ENCODE assay signal across 17 cellular contexts in the genomic region with DNA sequence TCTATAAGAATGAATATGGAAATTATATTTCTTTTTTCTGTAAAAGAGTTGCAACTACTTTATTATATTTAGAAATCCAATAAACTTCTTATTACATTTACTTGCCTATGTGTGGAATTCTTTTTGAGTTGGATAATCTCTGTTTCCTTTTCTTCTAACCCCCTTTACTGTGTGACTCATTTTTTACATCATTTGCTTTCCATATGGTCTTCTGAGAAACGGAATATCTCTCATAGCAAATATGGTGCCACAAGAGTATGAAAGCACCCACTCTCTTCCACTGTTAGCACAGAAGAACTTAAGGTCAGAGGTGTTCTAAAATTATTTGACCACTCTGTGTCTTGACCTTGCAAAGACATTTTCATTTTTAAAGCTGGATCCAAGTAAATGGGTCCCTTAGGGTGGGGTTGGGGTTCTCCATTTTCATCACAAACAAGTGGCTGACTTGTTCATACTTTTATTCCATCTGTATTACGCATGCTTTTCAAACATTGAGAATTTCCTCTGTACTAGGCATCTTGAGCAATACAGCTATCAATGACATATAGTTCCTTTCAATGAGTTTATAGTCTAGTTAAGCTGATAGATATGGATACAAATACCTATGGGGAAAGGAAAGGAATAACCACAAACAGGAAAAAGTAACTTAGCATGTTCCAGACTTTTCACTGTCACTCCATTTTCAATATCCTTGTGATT.
DNase-seq lines count a peak whose midpoint lies in the region; ATAC-seq and TF ChIP-seq lines count a peak whose summit lies in the region.
"Had no signal": no experiment of that assay in that cellular context is flagged by ENCODE, and none has a peak within 500 bp of the region (broad histone marks: within the 10 kb centered on the region; RNA-seq: fewer than 3 reads in every experiment).

No MANE protein-coding gene starts in this region.

- dilution Hi-C loops in IMR-90 (cut with HindIII; ENCODE audit: low sequenced_read_pairs, unreplicated experiment), result no loop called here

- H3K18ac ChIP-seq in IMR-90 (ENCODE audit: low read depth, low read length), result no peak overlapping the region; the same call in 1 of the 2 replicates

- peaks cover 4% of the 10 kb centered on the region for H3K36me3 ChIP-seq in IMR-90 (ENCODE audit: control insufficient read depth, insufficient read depth, low read length)
- H3K36me3 ChIP-seq: adrenal gland had no signal

- no peak overlapping the region; the same call in 1 of the 2 replicates for H3K4me2 ChIP-seq in IMR-90 (ENCODE audit: low read depth, low read length)
- H3K4me2 ChIP-seq: PC-9 had no signal

- in situ Hi-C loops in IMR-90 (cut with MboI; ENCODE audit: low sequenced_read_pairs), result no loop called here

- WGBS in IMR-90 (ENCODE audit: extremely low coverage in 2 of 2, insufficient read length in 1 of 2), 2 experiments, result no CpG with 5 or more reads among the region's 2 CpGs

- intact Hi-C loops in IMR-90 (cut with micrococcal nuclease), result no loop called here
- intact Hi-C loops in dorsolateral prefrontal cortex (cut with DNase I), result no loop called here

- CTCF ChIA-PET in IMR-90 (lab: Yijun Ruan, JAX), result interaction anchor here (0.6 to 0.8 kb wide), 3 partner anchors 9 to 162 kb away, joined by 5 to 7 read pairs (median 7); no protein-coding TSS in a partner anchor

- H3K23ac ChIP-seq in IMR-90 (ENCODE audit: low read depth, low read length), result no peak overlapping the region

- peaks cover 13 to 19% of the 10 kb centered on the region in 2 experiments for H3K79me1 ChIP-seq in IMR-90 (ENCODE audit: low read depth in 1 of 2, low read length in 2 of 2)

- H2AFZ ChIP-seq in IMR-90 (replicated peaks; ENCODE audit: low read length, poor library complexity), result no peak overlapping the region
- H2AFZ ChIP-seq: PC-9 had no signal

- DNase-seq in AG09309 (ENCODE audit: low read depth) (peak; percentile 38), IMR-90 (peak; percentile 84), cardiac fibroblast (ENCODE audit: low read depth in 2 of 2) (peak; percentile 54 to 79), iris pigment epithelial cell (ENCODE audit: low read depth) (peak; percentile 90), middle frontal gyrus (ENCODE audit: extremely low spot score, low spot score) (no peak), iPS-NIHi11 (ENCODE audit: low spot score) (no peak), dorsolateral prefrontal cortex (no peak)
- DNase-seq: adrenal gland, COR-L47, H7, KG1, NCI-H1105, PC-9, retina, T-helper 9 cell, transverse colon had no signal

- no peak overlapping the region for H2BK5ac ChIP-seq in IMR-90 (ENCODE audit: low read depth, low read length, poor library complexity, severe bottlenecking)

- H4K5ac ChIP-seq in IMR-90 (ENCODE audit: low read depth, low read length), result no peak overlapping the region; the same call in 1 of the 2 replicates

- no peak overlapping the region for H2AK5ac ChIP-seq in IMR-90 (ENCODE audit: low read depth, low read length)

- 0 out of 2 replicates have a peak overlapping the region, but pooled peaks have one; percentile 52 for H3K14ac ChIP-seq in IMR-90 (replicated peaks; ENCODE audit: low read depth, low read length)

- no peak for TF ChIP-seq POLR2A in IMR-90 (IDR thresholded peaks at IDR 0.05; ENCODE audit: low read depth, low read length)

- H3K27ac ChIP-seq in IMR-90 (ENCODE audit: insufficient read depth, low read length) (no peak overlapping the region), dorsolateral prefrontal cortex (no peak overlapping the region)
- H3K27ac ChIP-seq: adrenal gland, PC-9, transverse colon had no signal

- no peak overlapping the region for H4K91ac ChIP-seq in IMR-90 (ENCODE audit: insufficient read depth, low read depth, low read length)

- ATAC-seq in IMR-90 (ENCODE audit: low read depth) (peak; percentile 73), GM18907 (IDR thresholded peaks at IDR 0.05; ENCODE audit: unreplicated experiment) (no peak)

- H3K27me3 ChIP-seq in IMR-90 (ENCODE audit: control insufficient read depth, insufficient read depth, low read length), result no peaks in the 10 kb centered on the region
- no peaks in the 10 kb centered on the region for H3K27me3 ChIP-seq in dorsolateral prefrontal cortex
- H3K27me3 ChIP-seq: adrenal gland, transverse colon had no signal

- TF ChIP-seq CTCF in AG09309 (IDR thresholded peaks at IDR 0.05; ENCODE audit: control insufficient read depth, insufficient read depth, low read depth, low read length, missing control alignments) (no peak), IMR-90 (conservative IDR thresholded peaks at IDR 0.05; ENCODE audit: low read depth, low read length) (no peak), cardiac fibroblast (IDR thresholded peaks at IDR 0.05; ENCODE audit: low read depth, low read length) (no peak), dorsolateral prefrontal cortex (IDR thresholded peaks at IDR 0.05 in 54 of 56, conservative IDR thresholded peaks at IDR 0.05 in 2 of 56; ENCODE audit: low read depth in 1 of 56, partially characterized antibody in 56 of 56) (no peak)

- no peak for TF ChIP-seq RAD21 in IMR-90 (IDR thresholded peaks at IDR 0.05; ENCODE audit: low read length)

- H3K4ac ChIP-seq in IMR-90 (ENCODE audit: low read depth, low read length), result no peak overlapping the region

- BruUV-seq in IMR-90 (replicated peaks; lab: Mats Ljungman, UMichigan), result no TSS peak

- peaks cover 8% of the 10 kb centered on the region; the same call in 1 of the 2 replicates for H3K4me1 ChIP-seq in IMR-90 (ENCODE audit: control insufficient read depth, insufficient read depth, low read length)
- H3K4me1 ChIP-seq: adrenal gland, transverse colon had no signal

- no peaks in the 10 kb centered on the region for H4K20me1 ChIP-seq in IMR-90 (ENCODE audit: insufficient read depth, low read length)

- H3K9me1 ChIP-seq in IMR-90 (ENCODE audit: insufficient read depth, low read length), result peaks cover 3% of the 10 kb centered on the region; the same call in 1 of the 2 replicates

- H2BK20ac ChIP-seq in IMR-90 (ENCODE audit: low read depth, low read length), result no peak overlapping the region

- H3K4me3 ChIP-seq in AG09309 (ENCODE audit: control insufficient read depth, low read depth, low read length) (no peak overlapping the region), IMR-90 (ENCODE audit: insufficient read depth, low read depth, low read length) (no peak overlapping the region), cardiac fibroblast (replicated peaks in 1 of 2; ENCODE audit: low read depth in 2 of 2, low read length in 2 of 2) (no peak overlapping the region), dorsolateral prefrontal cortex (no peak overlapping the region)
- H3K4me3 ChIP-seq: adrenal gland, PC-9, transverse colon had no signal

- H2BK120ac ChIP-seq in IMR-90 (ENCODE audit: low read depth, low read length), result no peak overlapping the region

- POLR2A ChIA-PET in IMR-90 (lab: Charles Lee; ENCODE audit: unreplicated experiment), result no interaction called here

- H3K56ac ChIP-seq in IMR-90 (ENCODE audit: extremely low read depth, insufficient read depth, low read length), result no peak overlapping the region

- H4K8ac ChIP-seq in IMR-90 (ENCODE audit: low read depth in 2 of 2, low read length in 2 of 2), result peak overlapping the region in 1 of 2 experiments; percentile 22; a peak in 1 of 4 replicates

- H3K9ac ChIP-seq in IMR-90 (ENCODE audit: low read depth, low read length), result no peak overlapping the region

- no peak overlapping the region for H2BK15ac ChIP-seq in IMR-90 (ENCODE audit: low read depth, low read length)

- H3K9me3 ChIP-seq in IMR-90 (ENCODE audit: control insufficient read depth, insufficient read depth, low read length), result no peaks in the 10 kb centered on the region
- H3K9me3 ChIP-seq: adrenal gland, transverse colon had no signal

- H2AK9ac ChIP-seq in IMR-90 (replicated peaks; ENCODE audit: low read depth, low read length, poor library complexity), result no peak overlapping the region

TF ChIP-seq in IMR-90, 13 proteins besides CTCF, POLR2A, EP300 and RAD21:
- TF ChIP-seq FOS (IDR thresholded peaks at IDR 0.05; ENCODE audit: low read depth, low read length) (0 out of 2 replicates have a peak, but pooled peaks have one; percentile 46), CEBPB (IDR thresholded peaks at IDR 0.05; ENCODE audit: low read depth, low read length) (0 out of 2 replicates have a peak, but pooled peaks have one; percentile 10), MXI1 (IDR thresholded peaks at IDR 0.05; ENCODE audit: borderline replicate concordance, low read depth, low read length) (no peak), MAZ (IDR thresholded peaks at IDR 0.05; ENCODE audit: borderline replicate concordance, low read depth, low read length) (no peak), NFE2L2 (IDR thresholded peaks at IDR 0.05; ENCODE audit: low read depth, low read length) (no peak), SMC3 (IDR thresholded peaks at IDR 0.05; ENCODE audit: low read depth, low read length) (no peak)
- TF ChIP-seq, protein P1, sequence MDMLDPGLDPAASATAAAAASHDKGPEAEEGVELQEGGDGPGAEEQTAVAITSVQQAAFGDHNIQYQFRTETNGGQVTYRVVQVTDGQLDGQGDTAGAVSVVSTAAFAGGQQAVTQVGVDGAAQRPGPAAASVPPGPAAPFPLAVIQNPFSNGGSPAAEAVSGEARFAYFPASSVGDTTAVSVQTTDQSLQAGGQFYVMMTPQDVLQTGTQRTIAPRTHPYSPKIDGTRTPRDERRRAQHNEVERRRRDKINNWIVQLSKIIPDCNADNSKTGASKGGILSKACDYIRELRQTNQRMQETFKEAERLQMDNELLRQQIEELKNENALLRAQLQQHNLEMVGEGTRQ (IDR thresholded peaks at IDR 0.05; ENCODE audit: low read depth, low read length), result no peak

Comparison
In these comparisons a context has a peak if more than half of its experiments do, and no peak if none do; other contexts are left out.
1. DNase-seq: peak in AG09309 (single experiment), IMR-90 (single experiment), cardiac fibroblast (2 of 2) and iris pigment epithelial cell (single experiment); none in middle frontal gyrus (single experiment), iPS-NIHi11 (single experiment) and dorsolateral prefrontal cortex (0 of 10).